8 cellular contexts compared by ENCODE assay signal in genomic region chr11:3580487-3581388, GRCh38.
DNase-seq lines count a peak whose midpoint lies in the region; ATAC-seq, FAIRE-seq and TF ChIP-seq lines count a peak whose summit lies in the region.
"Not testable (repeated sequence)": the region's sequence is repeated elsewhere in the genome, so short reads cannot be mapped to it uniquely, and the experiment has no call there.

No MANE protein-coding gene starts in this region.

- peak overlapping the region; percentile 40 to 71 (median 60); a peak in 18 of 22 replicates for H3K9ac ChIP-seq in BLaER1 treated with 17β-estradiol and CSF1 and Interleukin-3, amounts not matched to agents 10 nM and 100 nM
- not testable (repeated sequence) for H3K9ac ChIP-seq in K562 (ENCODE audit: insufficient read depth in 1 of 2, low read depth in 2 of 2, low read length in 2 of 2)

- not testable (repeated sequence) for H3K4me3 Mint-ChIP-seq in HFFc6

- not testable (repeated sequence) for BruUV-seq in K562 (replicated peaks; lab: Mats Ljungman, UMichigan)

- peak; percentile 88 for ATAC-seq in K562
- ATAC-seq in left ventricle myocardium superior, result not testable (repeated sequence)

- not testable (repeated sequence) for H3K9me1 ChIP-seq in K562 (ENCODE audit: control insufficient read depth, insufficient read depth, low read length)

- not testable (repeated sequence) for H3K9me3 Mint-ChIP-seq in HFFc6

- TF ChIP-seq POLR2A in K562 (conservative IDR thresholded peaks at IDR 0.05), result not testable (repeated sequence)

- peaks cover 51% of the 10 kb centered on the region for H3K27me3 Mint-ChIP-seq in HFFc6 (ENCODE audit: insufficient read depth)

- H3K36me3 ChIP-seq in BLaER1 treated with 17β-estradiol and CSF1 and Interleukin-3, amounts not matched to agents 10 nM and 100 nM; K562 (ENCODE audit: control insufficient read depth, insufficient read depth, low read length); neutrophil: not testable (repeated sequence)

- TF ChIP-seq CTCF in HFFc6 (IDR thresholded peaks at IDR 0.05) (peak; percentile 92), K562 (IDR thresholded peaks at IDR 0.05 in 2 of 3, conservative IDR thresholded peaks at IDR 0.05 in 1 of 3; ENCODE audit: insufficient read depth in 2 of 3, low read depth in 1 of 3, low read length in 3 of 3) (peak in 2 of 3 experiments; percentile 41 to 60; a peak in 4 of 6 replicates), neutrophil (IDR thresholded peaks at IDR 0.05) (peak; percentile 82)

- in situ Hi-C loops in K562 (cut with MboI), result not testable (repeated sequence)

- 5% methylated on average over 30 of the region's 92 CpGs for WGBS in K562 (ENCODE audit: insufficient coverage, low coverage, missing lambda C conversion rate)

- CTCF ChIA-PET in K562 (lab: Yijun Ruan, JAX; ENCODE audit: low intra/inter-chr PET ratio), result not testable (repeated sequence)

- peak overlapping the region; percentile 53 to 70 (median 60) for H3K4me3 ChIP-seq in BLaER1 treated with 17β-estradiol and CSF1 and Interleukin-3, amounts not matched to agents 10 nM and 100 nM
- H3K4me3 ChIP-seq in K562 (peak overlapping the region; percentile 36), neutrophil (ENCODE audit: low read depth in 1 of 2, low read length in 1 of 2) (peak overlapping the region in 1 of 2 experiments; percentile 49)

- not testable (repeated sequence) for H3K79me2 ChIP-seq in K562 (ENCODE audit: control insufficient read depth, insufficient read depth, low read length)

- H3K4me1 ChIP-seq in BLaER1 treated with 17β-estradiol and CSF1 and Interleukin-3, amounts not matched to agents 10 nM and 100 nM, result not testable (repeated sequence)
- H3K4me1 ChIP-seq in K562 (replicated peaks in 1 of 2; ENCODE audit: control insufficient read depth in 2 of 2, insufficient read depth in 2 of 2, low read length in 2 of 2), result peaks cover 6 to 17% of the 10 kb centered on the region in 2 experiments; a peak in 4 of 5 replicates
- H3K4me1 ChIP-seq in neutrophil (ENCODE audit: control insufficient read depth in 1 of 2, insufficient read depth in 1 of 2, low read depth in 1 of 2, low read length in 1 of 2), result peaks cover 0 to 10% of the 10 kb centered on the region in 2 experiments

- TF ChIP-seq RAD21 in K562 (CRISPR knock-in tag; conservative IDR thresholded peaks at IDR 0.05 in 1 of 2, IDR thresholded peaks at IDR 0.05 in 1 of 2), result not testable (repeated sequence)

- FAIRE-seq in K562 (lab: Jason Lieb, UNC), result not testable (repeated sequence)

- peak overlapping the region; percentile 83 to 94 (median 86) for H3K4me2 ChIP-seq in BLaER1 treated with 17β-estradiol and CSF1 and Interleukin-3, amounts not matched to agents 10 nM and 100 nM
- peak overlapping the region; percentile 32; the same call in 1 of the 2 replicates for H3K4me2 ChIP-seq in K562 (ENCODE audit: insufficient read depth, low read length)

- H3K9me3 ChIP-seq in BLaER1 treated with 17β-estradiol and CSF1 and Interleukin-3, amounts not matched to agents 10 nM and 100 nM (replicated peaks in 1 of 11); K562 (replicated peaks; ENCODE audit: control insufficient read depth, insufficient read depth, low read depth, low read length); neutrophil: not testable (repeated sequence)

- peaks cover 5 to 17% (median 14%) of the 10 kb centered on the region in 11 experiments; a peak in 20 of 22 replicates for H3K27me3 ChIP-seq in BLaER1 treated with 17β-estradiol and CSF1 and Interleukin-3, amounts not matched to agents 10 nM and 100 nM
- not testable (repeated sequence) for H3K27me3 ChIP-seq in K562 (ENCODE audit: control insufficient read depth in 2 of 2, insufficient read depth in 2 of 2, low read length in 2 of 2)
- peaks cover 67% of the 10 kb centered on the region for H3K27me3 ChIP-seq in neutrophil

- H3K27ac Mint-ChIP-seq in HFFc6, result not testable (repeated sequence)

- not testable (repeated sequence) for H3K36me3 Mint-ChIP-seq in HFFc6 (ENCODE audit: low read depth)

- peak overlapping the region in 1 of 11 experiments; percentile 35; a peak in 1 of 22 replicates for H3K27ac ChIP-seq in BLaER1 treated with 17β-estradiol and CSF1 and Interleukin-3, amounts not matched to agents 10 nM and 100 nM
- not testable (repeated sequence) for H3K27ac ChIP-seq in K562 (ENCODE audit: extremely low read depth, low read depth, low read length); neutrophil

- not testable (repeated sequence) for TF ChIP-seq EP300 in K562 (IDR thresholded peaks at IDR 0.05; ENCODE audit: low read length)

- H3K4me1 Mint-ChIP-seq in HFFc6 (ENCODE audit: low read depth), result not testable (repeated sequence)

- not testable (repeated sequence) for H4K20me1 ChIP-seq in BLaER1 treated with 17β-estradiol and CSF1 and Interleukin-3, amounts not matched to agents 10 nM and 100 nM; K562 (replicated peaks; ENCODE audit: control insufficient read depth, insufficient read depth, low read length)

- intact Hi-C loops in K562 (cut with micrococcal nuclease); left ventricle myocardium superior (cut with micrococcal nuclease): not testable (repeated sequence)

- not testable (repeated sequence) for DNase-seq in HFFc6
- DNase-seq in NK-92 treated with Interleukin-12 subunit alpha and Interleukin-12 subunit beta, amount 100 ng/mL, for 24 hours (lab: John Stamatoyannopoulos, UW), result peak; percentile 13
- DNase-seq in activated CD4-positive, alpha-beta T cell treated with anti-CD3 and anti-CD28 coated beads for 48 hours, result peak; percentile 74
- DNase-seq in K562 (ENCODE audit: extremely low read depth in 1 of 4, low spot score in 3 of 4) (peak in 1 of 4 experiments; percentile 54), left ventricle myocardium superior (peak; percentile 79)
- peak; percentile 17 to 28 for DNase-seq in stimulated activated CD8-positive, alpha-beta memory T cell treated with anti-CD3 and anti-CD28 coated beads, Interleukin-4, amount 100 ng/mL, for 1 hour (ENCODE audit: low read depth in 2 of 2, low spot score in 1 of 2)

- peak overlapping the region; percentile 63 for H2AFZ ChIP-seq in K562 (ENCODE audit: low read depth, low read length)

- POLR2A ChIA-PET in K562 (lab: Yijun Ruan, JAX), result not testable (repeated sequence)

TF ChIP-seq in K562, 482 proteins besides CTCF, POLR2A, EP300 and RAD21:
- TF ChIP-seq ZBTB7A (IDR thresholded peaks at IDR 0.05; ENCODE audit: borderline replicate concordance, control insufficient read depth, low read depth, low read length) (0 out of 2 replicates have a peak, but pooled peaks have one; percentile 17), SMC3 (conservative IDR thresholded peaks at IDR 0.05; ENCODE audit: insufficient read depth, low read depth, low read length) (peak; percentile 37; the same call in 1 of the 2 replicates), RBFOX2 (IDR thresholded peaks at IDR 0.05; ENCODE audit: low read depth, low read length) (peak; percentile 50), POLR2G (IDR thresholded peaks at IDR 0.05; ENCODE audit: low read depth, low read length) (peak; percentile 55), VEZF1 (CRISPR knock-in tag; IDR thresholded peaks at IDR 0.05) (peak; percentile 29), YY1 (IDR thresholded peaks at IDR 0.05; ENCODE audit: borderline replicate concordance in 1 of 3, control insufficient read depth in 1 of 3, extremely low read depth in 1 of 3, insufficient read depth in 3 of 3, insufficient read length in 1 of 3, insufficient replicate concordance in 2 of 3, low read depth in 1 of 3, low read length in 2 of 3) (peak in 1 of 3 experiments; percentile 23), KDM2B (CRISPR knock-in tag; IDR thresholded peaks at IDR 0.05) (peak; percentile 24; the same call in 1 of the 2 replicates)
